ENCODE assay signal across 24 cellular contexts in genomic region chr1:193358419-193358818, GRCh38.
"Had no signal": no experiment of that assay in that cellular context is flagged by ENCODE, and none has a peak within 500 bp of the region (broad histone marks: within the 10 kb centered on the region; RNA-seq: fewer than 3 reads in every experiment).

No MANE protein-coding gene starts in this region.

- ATAC-seq: activated T-cell treated with anti-CD3 and anti-CD28 coated beads, Interleukin-2, amount 50 U/mL, for 4 hours; foreskin keratinocyte; left lung; natural killer cell treated with Interleukin-12 subunit alpha and Interleukin-12 subunit beta and Interleukin-15 and Interleukin-18, amount 100 ng/mL, for 72 hours; upper lobe of right lung had no signal

- H3K4me2 ChIP-seq: hepatocyte had no signal

- H3K27me3 ChIP-seq: foreskin keratinocyte, hepatocyte, left lung, neutrophil, ovary, right atrium auricular region, spleen, thyroid gland, upper lobe of right lung had no signal

- H3K36me3 ChIP-seq: left lung, neutrophil, ovary, prostate gland, right atrium auricular region, spleen, thyroid gland, upper lobe of right lung had no signal

- H3K4me1 Mint-ChIP-seq: activated naive CD8-positive, alpha-beta T cell treated with anti-CD3 and anti-CD28 coated beads, Interleukin-2, amount 10 ng/mL, durations not matched to agents 7 days and 5 days had no signal

- H3K27ac Mint-ChIP-seq: activated naive CD4-positive, alpha-beta T cell treated with anti-CD3 and anti-CD28 coated beads for 36 hours; activated naive CD8-positive, alpha-beta T cell treated with anti-CD3 and anti-CD28 coated beads, Interleukin-2, amount 10 ng/mL, durations not matched to agents 7 days and 5 days; dendritic cell treated with granulocyte-macrophage colony-stimulating factor and Interleukin-4, amounts not matched to agents 40 ng/mL and 50 ng/mL, for 4 days; natural killer cell treated with Interleukin-12 subunit alpha and Interleukin-12 subunit beta and Interleukin-15 and Interleukin-18, amount 100 ng/mL, for 72 hours; stimulated activated naive CD8-positive, alpha-beta T cell treated with anti-CD3 and anti-CD28 coated beads, Interleukin-15, Interleukin-2, amounts not matched to agents 100 ng/mL and 50 ng/mL, for 24 hours had no signal

- H3K9me3 Mint-ChIP-seq: activated naive CD4-positive, alpha-beta T cell treated with anti-CD3 and anti-CD28 coated beads for 36 hours; activated naive CD8-positive, alpha-beta T cell treated with anti-CD3 and anti-CD28 coated beads, Interleukin-2, amount 10 ng/mL, durations not matched to agents 7 days and 5 days; activated T-cell treated with anti-CD3 and anti-CD28 coated beads, Interleukin-2, amount 50 U/mL, for 4 hours; dendritic cell treated with granulocyte-macrophage colony-stimulating factor and Interleukin-4, amounts not matched to agents 40 ng/mL and 50 ng/mL, for 4 days; natural killer cell treated with Interleukin-12 subunit alpha and Interleukin-12 subunit beta and Interleukin-15 and Interleukin-18, amount 100 ng/mL, for 72 hours; stimulated activated naive CD8-positive, alpha-beta T cell treated with anti-CD3 and anti-CD28 coated beads, Interleukin-15, Interleukin-2, amounts not matched to agents 100 ng/mL and 50 ng/mL, for 24 hours had no signal

- H3K27me3 Mint-ChIP-seq: activated naive CD8-positive, alpha-beta T cell treated with anti-CD3 and anti-CD28 coated beads, Interleukin-2, amount 10 ng/mL, durations not matched to agents 7 days and 5 days; dendritic cell treated with granulocyte-macrophage colony-stimulating factor and Interleukin-4, amounts not matched to agents 40 ng/mL and 50 ng/mL, for 4 days had no signal

- H3K4me3 ChIP-seq: hepatocyte, left lung, ovary, prostate gland, right atrium auricular region, spleen, thyroid gland, upper lobe of right lung had no signal

- H3K4me3 Mint-ChIP-seq: activated naive CD4-positive, alpha-beta T cell treated with anti-CD3 and anti-CD28 coated beads for 36 hours; activated naive CD8-positive, alpha-beta T cell treated with anti-CD3 and anti-CD28 coated beads, Interleukin-2, amount 10 ng/mL, durations not matched to agents 7 days and 5 days; activated T-cell treated with anti-CD3 and anti-CD28 coated beads, Interleukin-2, amount 50 U/mL, for 4 hours; dendritic cell treated with granulocyte-macrophage colony-stimulating factor and Interleukin-4, amounts not matched to agents 40 ng/mL and 50 ng/mL, for 4 days; natural killer cell treated with Interleukin-12 subunit alpha and Interleukin-12 subunit beta and Interleukin-15 and Interleukin-18, amount 100 ng/mL, for 72 hours; stimulated activated naive CD8-positive, alpha-beta T cell treated with anti-CD3 and anti-CD28 coated beads, Interleukin-15, Interleukin-2, amounts not matched to agents 100 ng/mL and 50 ng/mL, for 24 hours had no signal

- H3K36me3 Mint-ChIP-seq: activated naive CD8-positive, alpha-beta T cell treated with anti-CD3 and anti-CD28 coated beads, Interleukin-2, amount 10 ng/mL, durations not matched to agents 7 days and 5 days; natural killer cell treated with Interleukin-12 subunit alpha and Interleukin-12 subunit beta and Interleukin-15 and Interleukin-18, amount 100 ng/mL, for 72 hours had no signal

- DNase-seq: activated CD8-positive, alpha-beta memory T cell treated with anti-CD3 and anti-CD28 coated beads for 24 hours; activated CD8-positive, alpha-beta memory T cell treated with anti-CD3 and anti-CD28 coated beads, Interleukin-2, amount 50 U/mL, for 4 hours; activated naive CD4-positive, alpha-beta T cell treated with anti-CD3 and anti-CD28 coated beads for 36 hours; activated naive CD8-positive, alpha-beta T cell treated with anti-CD3 and anti-CD28 coated beads, Interleukin-2, amount 10 ng/mL, durations not matched to agents 7 days and 5 days; activated T-cell treated with anti-CD3 and anti-CD28 coated beads, Interleukin-2, amount 50 U/mL, for 4 hours; amniotic stem cell; effector CD4-positive, alpha-beta T cell; foreskin keratinocyte; kidney glomerular epithelial cell; left lung; ovary; spleen; stimulated activated CD4-positive, alpha-beta T cell treated with anti-CD3 and anti-CD28 coated beads, Interleukin-4, amount 100 ng/mL, for 1 hour; substantia nigra; thyroid gland; upper lobe of right lung had no signal

- H2AFZ ChIP-seq: hepatocyte had no signal

- H3K27ac ChIP-seq: foreskin keratinocyte, hepatocyte, left lung, neutrophil, ovary, prostate gland, right atrium auricular region, spleen, thyroid gland, upper lobe of right lung, VCaP had no signal

- H3K79me2 ChIP-seq: hepatocyte had no signal

- H3K9me3 ChIP-seq: left lung, neutrophil, ovary, prostate gland, right atrium auricular region, spleen, thyroid gland, upper lobe of right lung had no signal

- H3K4me1 ChIP-seq: left lung, prostate gland, spleen, thyroid gland, upper lobe of right lung had no signal
